Comparison of ENCODE assay signal across 8 cellular contexts in genomic region chrX:57120619-57121161, GRCh38. TPM values are rescaled to one million over a fixed set of nuclear protein-coding genes. Genes with fewer than 3 reads are reported as not detected.
DNase-seq lines count a peak whose midpoint lies in the region; ATAC-seq and TF ChIP-seq lines count a peak whose summit lies in the region.
"Not testable (repeated sequence)": the region's sequence is repeated elsewhere in the genome, so short reads cannot be mapped to it uniquely, and the experiment has no call there.

No MANE protein-coding gene starts in this region.

- not testable (repeated sequence) for H3K36me3 ChIP-seq in Karpas-422 (ENCODE audit: insufficient read depth, low read length); right lobe of liver; parathyroid adenoma (ENCODE audit: control insufficient read depth, insufficient read depth, low read length); tibial artery

- H3K4me3 ChIP-seq in Karpas-422 (ENCODE audit: low read length) (peak overlapping the region; percentile 72), foreskin fibroblast (ENCODE audit: low read depth in 1 of 2, low read length in 2 of 2) (peak overlapping the region; percentile 64 to 71), right lobe of liver (peak overlapping the region; percentile 38 to 64 (median 54)), parathyroid adenoma (ENCODE audit: low read depth, low read length) (peak overlapping the region; percentile 59), tibial artery (peak overlapping the region; percentile 63 to 67)

- not testable (repeated sequence) for H2AFZ ChIP-seq in Karpas-422 (ENCODE audit: low read length)
- peak overlapping the region; percentile 79 for H2AFZ ChIP-seq in parathyroid adenoma

- H3K4me3 Mint-ChIP-seq in Calu3 (ENCODE audit: low read depth, unreplicated experiment) = peak overlapping the region; percentile 94
- peak overlapping the region; percentile 80 for H3K4me3 Mint-ChIP-seq in WTC11
- H3K4me3 Mint-ChIP-seq in MCF 10A (ENCODE audit: unreplicated experiment) = peak overlapping the region; percentile 77

- ATAC-seq in WTC11 = peak; percentile 2; the same call in 1 of the 2 replicates
- ATAC-seq in right lobe of liver = peak; percentile 4 to 6 (median 4)

- TF ChIP-seq POLR2A in right lobe of liver (IDR thresholded peaks at IDR 0.05) = not testable (repeated sequence)

- H3K9me3 ChIP-seq in Karpas-422 (ENCODE audit: low read length); right lobe of liver; parathyroid adenoma (ENCODE audit: control insufficient read depth, low read length); tibial artery: not testable (repeated sequence)

- H3K27ac ChIP-seq in Karpas-422 (ENCODE audit: low read length); right lobe of liver: not testable (repeated sequence)
- H3K27ac ChIP-seq in parathyroid adenoma (peak overlapping the region; percentile 76), tibial artery (peak overlapping the region; percentile 76)

- not testable (repeated sequence) for H3K27me3 Mint-ChIP-seq in Calu3 (ENCODE audit: unreplicated experiment); WTC11 (ENCODE audit: low read depth)
- H3K27me3 Mint-ChIP-seq in MCF 10A (ENCODE audit: insufficient read depth, unreplicated experiment) = peaks cover 20% of the 10 kb centered on the region

- not testable (repeated sequence) for H4K20me1 ChIP-seq in Karpas-422 (ENCODE audit: insufficient read depth, low read depth, low read length)

- CTCF ChIA-PET in Calu3 (lab: Charles Lee) = not testable (repeated sequence)
- CTCF ChIA-PET in WTC11 (lab: Charles Lee) = interaction anchor here (1.7 kb wide), 1 partner anchor 125 kb away, joined by 3 read pairs; the partner anchor contains the start of gene SPIN3
- CTCF ChIA-PET in MCF 10A (lab: Yijun Ruan, JAX) = interaction anchor here (0.8 kb wide), 1 partner anchor 15 kb away, joined by 3 read pairs; no protein-coding TSS in a partner anchor

- DNase-seq in Calu3; Karpas-422; WTC11 (ENCODE audit: low spot score); MCF 10A (ENCODE audit: unreplicated experiment); foreskin fibroblast; tibial artery: not testable (repeated sequence)
- DNase-seq in right lobe of liver = peak in 1 of 3 donors; percentile 49

- H3K79me2 ChIP-seq in Karpas-422 (ENCODE audit: low read length); parathyroid adenoma: not testable (repeated sequence)

- not testable (repeated sequence) for H3K9me2 ChIP-seq in Karpas-422 (replicated peaks; ENCODE audit: insufficient read depth, low read length)

- not testable (repeated sequence) for H3K4me1 Mint-ChIP-seq in Calu3 (ENCODE audit: low read depth, unreplicated experiment); MCF 10A (ENCODE audit: insufficient read depth, unreplicated experiment)
- H3K4me1 Mint-ChIP-seq in WTC11 = peaks cover 10% of the 10 kb centered on the region; the same call in 1 of the 2 replicates

- TF ChIP-seq CTCF in Calu3 (IDR thresholded peaks at IDR 0.05; ENCODE audit: unreplicated experiment); WTC11 (IDR thresholded peaks at IDR 0.05); MCF 10A (IDR thresholded peaks at IDR 0.05; ENCODE audit: unreplicated experiment); foreskin fibroblast (IDR thresholded peaks at IDR 0.05; ENCODE audit: low read depth, low read length); right lobe of liver (IDR thresholded peaks at IDR 0.05); parathyroid adenoma (IDR thresholded peaks at IDR 0.05); tibial artery (IDR thresholded peaks at IDR 0.05): not testable (repeated sequence)

- POLR2A ChIA-PET in WTC11 (lab: Charles Lee); MCF 10A (lab: Yijun Ruan, JAX): not testable (repeated sequence)

- peaks cover 12% of the 10 kb centered on the region for H3K4me1 ChIP-seq in Karpas-422 (ENCODE audit: low read length)
- H3K4me1 ChIP-seq in right lobe of liver, parathyroid adenoma, tibial artery: not testable (repeated sequence)

- H3K36me3 Mint-ChIP-seq in Calu3 (ENCODE audit: insufficient read depth, unreplicated experiment) (peaks cover 15% of the 10 kb centered on the region), WTC11 (peaks cover 13% of the 10 kb centered on the region)
- not testable (repeated sequence) for H3K36me3 Mint-ChIP-seq in MCF 10A (ENCODE audit: insufficient read depth, unreplicated experiment)

- not testable (repeated sequence) for H3K9me3 Mint-ChIP-seq in Calu3 (ENCODE audit: low read depth, unreplicated experiment); WTC11; MCF 10A (ENCODE audit: unreplicated experiment)

- peak overlapping the region; percentile 73 for H3K4me2 ChIP-seq in Karpas-422 (ENCODE audit: low read depth, low read length, poor library complexity, severe bottlenecking)
- H3K4me2 ChIP-seq in parathyroid adenoma (ENCODE audit: low read length) = peak overlapping the region; percentile 58

- H3K27me3 ChIP-seq in Karpas-422 (ENCODE audit: low read length); right lobe of liver; parathyroid adenoma (ENCODE audit: control insufficient read depth, insufficient read depth, low read length); tibial artery: not testable (repeated sequence)

- H3K27ac Mint-ChIP-seq in Calu3 (ENCODE audit: unreplicated experiment) (peak overlapping the region; percentile 94), WTC11 (peak overlapping the region; percentile 93; the same call in 1 of the 2 replicates), MCF 10A (ENCODE audit: low read depth, unreplicated experiment) (peak overlapping the region; percentile 57)

- WGBS in right lobe of liver (ENCODE audit: insufficient coverage, low coverage, low lambda C conversion rate, missing lambda C conversion rate) = 20% methylated on average over 7 of the region's 12 CpGs

- intact Hi-C loops in Calu3 (cut with micrococcal nuclease; ENCODE audit: unreplicated experiment) (loop anchor here (5.0 kb wide), 1 partner anchor 123 kb away; the partner anchor contains the start of gene SPIN3), MCF 10A (cut with micrococcal nuclease) (loop anchor here (5.0 kb wide), 1 partner anchor 128 kb away; no protein-coding TSS in a partner anchor)
- intact Hi-C loops in right lobe of liver (cut with DNase I); tibial artery (cut with DNase I; ENCODE audit: low total_unique reads): not testable (repeated sequence)

- not testable (repeated sequence) for BruUV-seq in Calu3 (replicated peaks; lab: Mats Ljungman, UMichigan); MCF 10A (replicated peaks; lab: Mats Ljungman, UMichigan)

- H3K9ac ChIP-seq in Karpas-422 (ENCODE audit: low read length) = peak overlapping the region; percentile 72
- H3K9ac ChIP-seq in parathyroid adenoma = not testable (repeated sequence)

RNA-seq across cellular contexts. Expression of gene SPIN2B, which starts 0.7 kb away (rescaled TPM):
- total RNA-seq in Calu3 (2022) = 12.8 and 14.0 TPM in 2 replicates
- 7.5 and 10.5 TPM in 2 replicates for total RNA-seq in Karpas-422 (2014; rRNA removed; shearing (Covaris generic); ENCODE audit: low replicate concordance)
- total RNA-seq in WTC11 (2021) = 10.6 to 13.9 TPM (median 11.7 TPM) in 3 replicates
- total RNA-seq in MCF 10A (2022) = 7.2 and 9.5 TPM in 2 replicates
- 1 to 10 TPM; 1.7 to 5.9 (median 4.3) TPM for total RNA-seq in right lobe of liver

RNA-seq across cellular contexts. Expression of gene SPIN2A, which starts 16.5 kb away (rescaled TPM):
- total RNA-seq in Calu3 (2022) (1.6 and 1.7 TPM in 2 replicates), WTC11 (2021) (2.3 to 4.5 TPM (median 2.5 TPM) in 3 replicates), MCF 10A (2022) (0.44 and 0.91 TPM in 2 replicates), right lobe of liver (under 1 TPM in 4 of 6 experiments, not detected in 2; 0.21 to 0.46 (median 0.34) TPM)
- 0.97 TPM in 1 of 2 replicates, not detected in the other for total RNA-seq in Karpas-422 (2014; rRNA removed; shearing (Covaris generic); ENCODE audit: low replicate concordance)
